Comparison of ENCODE assay signal across 8 cellular contexts in the genomic region with DNA sequence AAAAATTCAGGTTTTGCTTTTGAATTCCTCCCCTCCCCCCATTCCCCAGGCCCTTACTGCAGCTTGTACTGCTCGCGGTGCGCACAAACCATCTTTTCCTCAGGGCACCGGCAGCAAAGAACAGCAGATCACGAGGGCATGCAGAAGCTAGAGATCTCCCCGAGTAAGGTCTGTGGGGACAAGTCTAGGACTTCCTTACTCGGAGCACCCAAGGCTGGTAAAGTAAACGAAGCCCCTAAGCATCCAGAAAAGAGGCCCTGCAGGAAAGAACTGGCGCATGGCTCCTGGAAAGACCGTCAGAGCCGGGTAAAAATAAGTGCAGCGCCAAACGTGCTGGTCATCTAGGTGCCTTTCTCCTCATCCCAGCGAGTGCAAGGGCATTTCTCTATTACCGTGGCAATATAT. TPM values are rescaled to one million over a fixed set of nuclear protein-coding genes. Genes with fewer than 3 reads are reported as not detected.
DNase-seq lines count a peak whose midpoint lies in the region; ATAC-seq and TF ChIP-seq lines count a peak whose summit lies in the region.

No MANE protein-coding gene starts in this region.

- peak overlapping the region; percentile 63 to 99 (median 97) for H3K27ac ChIP-seq in BLaER1 treated with 17β-estradiol and CSF1 and Interleukin-3, amounts not matched to agents 10 nM and 100 nM
- peak overlapping the region; percentile 92 for H3K27ac ChIP-seq in angular gyrus (ENCODE audit: low read depth, low read length)
- peak overlapping the region; percentile 88 for H3K27ac ChIP-seq in right cardiac atrium (ENCODE audit: low read length)
- peak overlapping the region; percentile 76 to 80 for H3K27ac ChIP-seq in prostate gland

- H4K20me1 ChIP-seq in BLaER1 treated with 17β-estradiol and CSF1 and Interleukin-3, amounts not matched to agents 10 nM and 100 nM = peaks cover 7 to 55% (median 47%) of the 10 kb centered on the region in 11 experiments; a peak in 19 of 22 replicates

- TF ChIP-seq CTCF in prostate gland (IDR thresholded peaks at IDR 0.05) = no peak

- ATAC-seq in GM19043 (IDR thresholded peaks at IDR 0.05; ENCODE audit: low read depth, unreplicated experiment) (peak; percentile 30), HG03354 (IDR thresholded peaks at IDR 0.05; ENCODE audit: poor library complexity, severe bottlenecking, unreplicated experiment) (peak; percentile 35), right cardiac atrium (peak; percentile 55 to 60), GM18520 (IDR thresholded peaks at IDR 0.05; ENCODE audit: unreplicated experiment) (no peak)

- no peaks in the 10 kb centered on the region for H3K27me3 ChIP-seq in BLaER1 treated with 17β-estradiol and CSF1 and Interleukin-3, amounts not matched to agents 10 nM and 100 nM
- H3K27me3 ChIP-seq in right cardiac atrium (ENCODE audit: control insufficient read depth, insufficient read depth) = no peaks in the 10 kb centered on the region
- no peaks in the 10 kb centered on the region for H3K27me3 ChIP-seq in prostate gland (replicated peaks; ENCODE audit: insufficient read depth)

- H3K4me3 ChIP-seq in BLaER1 treated with 17β-estradiol and CSF1 and Interleukin-3, amounts not matched to agents 10 nM and 100 nM = peak overlapping the region; percentile 76 to 95 (median 86)
- H3K4me3 ChIP-seq in right cardiac atrium (ENCODE audit: low read length) (peak overlapping the region; percentile 62), prostate gland (peak overlapping the region; percentile 55 to 59)

- peak overlapping the region; percentile 81 to 99 (median 97) for H3K9ac ChIP-seq in BLaER1 treated with 17β-estradiol and CSF1 and Interleukin-3, amounts not matched to agents 10 nM and 100 nM

- peak overlapping the region; percentile 79 to 96 (median 89) for H3K4me2 ChIP-seq in BLaER1 treated with 17β-estradiol and CSF1 and Interleukin-3, amounts not matched to agents 10 nM and 100 nM

- H3K9me3 ChIP-seq in BLaER1 treated with 17β-estradiol and CSF1 and Interleukin-3, amounts not matched to agents 10 nM and 100 nM (replicated peaks in 1 of 11) = peaks cover 0 to 9% (median 8%) of the 10 kb centered on the region in 11 experiments; a peak in 18 of 22 replicates
- H3K9me3 ChIP-seq in right cardiac atrium (ENCODE audit: control insufficient read depth, low read length) = no peaks in the 10 kb centered on the region
- no peaks in the 10 kb centered on the region for H3K9me3 ChIP-seq in prostate gland

- WGBS in right cardiac atrium = under 1% methylated on average over 15 of the region's 15 CpGs
- WGBS in prostate gland = under 1% methylated on average over 15 of the region's 15 CpGs

- H3K4me1 ChIP-seq in BLaER1 treated with 17β-estradiol and CSF1 and Interleukin-3, amounts not matched to agents 10 nM and 100 nM = peaks cover 22 to 44% (median 29%) of the 10 kb centered on the region in 10 experiments
- no peaks in the 10 kb centered on the region for H3K4me1 ChIP-seq in right cardiac atrium (ENCODE audit: control insufficient read depth, insufficient read depth, low read length)
- no peaks in the 10 kb centered on the region for H3K4me1 ChIP-seq in prostate gland (replicated peaks)

- TF ChIP-seq POLR2A in prostate gland (IDR thresholded peaks at IDR 0.05) = no peak

- peaks cover 30 to 45% (median 32%) of the 10 kb centered on the region in 11 experiments for H3K36me3 ChIP-seq in BLaER1 treated with 17β-estradiol and CSF1 and Interleukin-3, amounts not matched to agents 10 nM and 100 nM
- H3K36me3 ChIP-seq in prostate gland = no peaks in the 10 kb centered on the region

- peak; percentile 18 for DNase-seq in SIG-M5 (lab: John Stamatoyannopoulos, UW)
- DNase-seq in right cardiac atrium = peak in 2 of 3 donors; percentile 53 to 69
- peak; percentile 35 for DNase-seq in prostate gland (ENCODE audit: low spot score)

- intact Hi-C loops in right cardiac atrium (cut with DNase I) (no loop called here), prostate gland (cut with DNase I) (loop anchor here (5.0 kb wide), 1 partner anchor 155 kb away; the partner anchor contains the start of genes GOLT1B and RECQL)

RNA-seq across cellular contexts. Expression of gene LDHB, which starts 0.7 kb away (rescaled TPM):
- total RNA-seq in right cardiac atrium (1,000 to 10,000 TPM; 1,103 to 1,635 (median 1,254) TPM), prostate gland (100 to 1,000 TPM; 249 to 280 TPM)
- 1,488 TPM for polyA plus RNA-seq in right cardiac atrium

RNA-seq across cellular contexts. Expression of gene GYS2, which starts 52.3 kb away (rescaled TPM):
- total RNA-seq in right cardiac atrium (under 1 TPM in 1 of 4 donors, not detected in 3; 0.12 TPM), prostate gland (not detected)
- 0.16 TPM for polyA plus RNA-seq in right cardiac atrium
